Comparison of ENCODE assay signal across 1 cellular context in the genomic region with DNA sequence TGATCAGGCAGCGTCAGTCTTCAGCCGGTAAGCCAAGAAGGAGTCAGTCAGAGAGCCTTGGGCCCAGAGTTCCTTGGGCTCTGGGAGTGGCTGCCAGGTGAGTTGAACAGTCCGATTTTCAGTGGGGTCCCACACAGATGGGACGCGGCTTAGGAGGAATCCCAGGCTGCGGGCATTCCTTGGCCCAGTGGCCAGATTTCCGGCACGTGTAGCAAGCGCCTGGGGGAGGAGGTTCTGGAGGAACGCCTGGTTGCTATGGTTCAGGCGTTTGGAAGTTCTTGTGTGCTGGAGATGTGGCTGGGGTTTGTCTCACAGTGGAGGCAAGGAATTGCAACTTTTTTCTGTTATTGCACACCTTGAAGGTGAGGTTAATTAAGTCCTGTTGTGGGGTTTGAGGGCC. TPM values are rescaled to one million over a fixed set of nuclear protein-coding genes. Genes with fewer than 3 reads are reported as not detected.
"Had no signal": no experiment of that assay in that cellular context is flagged by ENCODE, and none has a peak within 500 bp of the region (broad histone marks: within the 10 kb centered on the region; RNA-seq: fewer than 3 reads in every experiment).

No MANE protein-coding gene starts in this region.

RNA-seq across cellular contexts. Expression of a gene that starts 26.7 kb away (rescaled TPM):
- total RNA-seq: GM12878 had no signal
- polyA plus RNA-seq: GM12878 had no signal

RNA-seq across cellular contexts. Expression of a gene that starts 57.4 kb away (rescaled TPM):
- total RNA-seq: GM12878 had no signal
- polyA plus RNA-seq: GM12878 had no signal
